ENCODE assay signal across 1 cellular context in genomic region chr5:115169392-115170127, GRCh38.
TF ChIP-seq lines count a peak whose summit lies in the region.

A gene with protein sequence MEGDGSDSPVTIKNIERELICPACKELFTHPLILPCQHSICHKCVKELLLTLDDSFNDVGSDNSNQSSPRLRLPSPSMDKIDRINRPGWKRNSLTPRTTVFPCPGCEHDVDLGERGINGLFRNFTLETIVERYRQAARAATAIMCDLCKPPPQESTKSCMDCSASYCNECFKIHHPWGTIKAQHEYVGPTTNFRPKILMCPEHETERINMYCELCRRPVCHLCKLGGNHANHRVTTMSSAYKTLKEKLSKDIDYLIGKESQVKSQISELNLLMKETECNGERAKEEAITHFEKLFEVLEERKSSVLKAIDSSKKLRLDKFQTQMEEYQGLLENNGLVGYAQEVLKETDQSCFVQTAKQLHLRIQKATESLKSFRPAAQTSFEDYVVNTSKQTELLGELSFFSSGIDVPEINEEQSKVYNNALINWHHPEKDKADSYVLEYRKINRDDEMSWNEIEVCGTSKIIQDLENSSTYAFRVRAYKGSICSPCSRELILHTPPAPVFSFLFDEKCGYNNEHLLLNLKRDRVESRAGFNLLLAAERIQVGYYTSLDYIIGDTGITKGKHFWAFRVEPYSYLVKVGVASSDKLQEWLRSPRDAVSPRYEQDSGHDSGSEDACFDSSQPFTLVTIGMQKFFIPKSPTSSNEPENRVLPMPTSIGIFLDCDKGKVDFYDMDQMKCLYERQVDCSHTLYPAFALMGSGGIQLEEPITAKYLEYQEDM (minus strand): TSS chr5:115169908. CDS start chr5:115169634, 274 bp downstream.

TF ChIP-seq in K562, 482 proteins besides CTCF, POLR2A, EP300 and RAD21 (continued from another document and continues in another):
- TF ChIP-seq, protein P1, sequence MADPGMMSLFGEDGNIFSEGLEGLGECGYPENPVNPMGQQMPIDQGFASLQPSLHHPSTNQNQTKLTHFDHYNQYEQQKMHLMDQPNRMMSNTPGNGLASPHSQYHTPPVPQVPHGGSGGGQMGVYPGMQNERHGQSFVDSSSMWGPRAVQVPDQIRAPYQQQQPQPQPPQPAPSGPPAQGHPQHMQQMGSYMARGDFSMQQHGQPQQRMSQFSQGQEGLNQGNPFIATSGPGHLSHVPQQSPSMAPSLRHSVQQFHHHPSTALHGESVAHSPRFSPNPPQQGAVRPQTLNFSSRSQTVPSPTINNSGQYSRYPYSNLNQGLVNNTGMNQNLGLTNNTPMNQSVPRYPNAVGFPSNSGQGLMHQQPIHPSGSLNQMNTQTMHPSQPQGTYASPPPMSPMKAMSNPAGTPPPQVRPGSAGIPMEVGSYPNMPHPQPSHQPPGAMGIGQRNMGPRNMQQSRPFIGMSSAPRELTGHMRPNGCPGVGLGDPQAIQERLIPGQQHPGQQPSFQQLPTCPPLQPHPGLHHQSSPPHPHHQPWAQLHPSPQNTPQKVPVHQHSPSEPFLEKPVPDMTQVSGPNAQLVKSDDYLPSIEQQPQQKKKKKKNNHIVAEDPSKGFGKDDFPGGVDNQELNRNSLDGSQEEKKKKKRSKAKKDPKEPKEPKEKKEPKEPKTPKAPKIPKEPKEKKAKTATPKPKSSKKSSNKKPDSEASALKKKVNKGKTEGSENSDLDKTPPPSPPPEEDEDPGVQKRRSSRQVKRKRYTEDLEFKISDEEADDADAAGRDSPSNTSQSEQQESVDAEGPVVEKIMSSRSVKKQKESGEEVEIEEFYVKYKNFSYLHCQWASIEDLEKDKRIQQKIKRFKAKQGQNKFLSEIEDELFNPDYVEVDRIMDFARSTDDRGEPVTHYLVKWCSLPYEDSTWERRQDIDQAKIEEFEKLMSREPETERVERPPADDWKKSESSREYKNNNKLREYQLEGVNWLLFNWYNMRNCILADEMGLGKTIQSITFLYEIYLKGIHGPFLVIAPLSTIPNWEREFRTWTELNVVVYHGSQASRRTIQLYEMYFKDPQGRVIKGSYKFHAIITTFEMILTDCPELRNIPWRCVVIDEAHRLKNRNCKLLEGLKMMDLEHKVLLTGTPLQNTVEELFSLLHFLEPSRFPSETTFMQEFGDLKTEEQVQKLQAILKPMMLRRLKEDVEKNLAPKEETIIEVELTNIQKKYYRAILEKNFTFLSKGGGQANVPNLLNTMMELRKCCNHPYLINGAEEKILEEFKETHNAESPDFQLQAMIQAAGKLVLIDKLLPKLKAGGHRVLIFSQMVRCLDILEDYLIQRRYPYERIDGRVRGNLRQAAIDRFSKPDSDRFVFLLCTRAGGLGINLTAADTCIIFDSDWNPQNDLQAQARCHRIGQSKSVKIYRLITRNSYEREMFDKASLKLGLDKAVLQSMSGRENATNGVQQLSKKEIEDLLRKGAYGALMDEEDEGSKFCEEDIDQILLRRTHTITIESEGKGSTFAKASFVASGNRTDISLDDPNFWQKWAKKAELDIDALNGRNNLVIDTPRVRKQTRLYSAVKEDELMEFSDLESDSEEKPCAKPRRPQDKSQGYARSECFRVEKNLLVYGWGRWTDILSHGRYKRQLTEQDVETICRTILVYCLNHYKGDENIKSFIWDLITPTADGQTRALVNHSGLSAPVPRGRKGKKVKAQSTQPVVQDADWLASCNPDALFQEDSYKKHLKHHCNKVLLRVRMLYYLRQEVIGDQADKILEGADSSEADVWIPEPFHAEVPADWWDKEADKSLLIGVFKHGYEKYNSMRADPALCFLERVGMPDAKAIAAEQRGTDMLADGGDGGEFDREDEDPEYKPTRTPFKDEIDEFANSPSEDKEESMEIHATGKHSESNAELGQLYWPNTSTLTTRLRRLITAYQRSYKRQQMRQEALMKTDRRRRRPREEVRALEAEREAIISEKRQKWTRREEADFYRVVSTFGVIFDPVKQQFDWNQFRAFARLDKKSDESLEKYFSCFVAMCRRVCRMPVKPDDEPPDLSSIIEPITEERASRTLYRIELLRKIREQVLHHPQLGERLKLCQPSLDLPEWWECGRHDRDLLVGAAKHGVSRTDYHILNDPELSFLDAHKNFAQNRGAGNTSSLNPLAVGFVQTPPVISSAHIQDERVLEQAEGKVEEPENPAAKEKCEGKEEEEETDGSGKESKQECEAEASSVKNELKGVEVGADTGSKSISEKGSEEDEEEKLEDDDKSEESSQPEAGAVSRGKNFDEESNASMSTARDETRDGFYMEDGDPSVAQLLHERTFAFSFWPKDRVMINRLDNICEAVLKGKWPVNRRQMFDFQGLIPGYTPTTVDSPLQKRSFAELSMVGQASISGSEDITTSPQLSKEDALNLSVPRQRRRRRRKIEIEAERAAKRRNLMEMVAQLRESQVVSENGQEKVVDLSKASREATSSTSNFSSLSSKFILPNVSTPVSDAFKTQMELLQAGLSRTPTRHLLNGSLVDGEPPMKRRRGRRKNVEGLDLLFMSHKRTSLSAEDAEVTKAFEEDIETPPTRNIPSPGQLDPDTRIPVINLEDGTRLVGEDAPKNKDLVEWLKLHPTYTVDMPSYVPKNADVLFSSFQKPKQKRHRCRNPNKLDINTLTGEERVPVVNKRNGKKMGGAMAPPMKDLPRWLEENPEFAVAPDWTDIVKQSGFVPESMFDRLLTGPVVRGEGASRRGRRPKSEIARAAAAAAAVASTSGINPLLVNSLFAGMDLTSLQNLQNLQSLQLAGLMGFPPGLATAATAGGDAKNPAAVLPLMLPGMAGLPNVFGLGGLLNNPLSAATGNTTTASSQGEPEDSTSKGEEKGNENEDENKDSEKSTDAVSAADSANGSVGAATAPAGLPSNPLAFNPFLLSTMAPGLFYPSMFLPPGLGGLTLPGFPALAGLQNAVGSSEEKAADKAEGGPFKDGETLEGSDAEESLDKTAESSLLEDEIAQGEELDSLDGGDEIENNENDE (IDR thresholded peaks at IDR 0.05; ENCODE audit: low read depth, low read length) = no peak
- TF ChIP-seq SETDB1 (IDR thresholded peaks at IDR 0.05; ENCODE audit: low read length) (no peak), NCOA6 (IDR thresholded peaks at IDR 0.05) (no peak), ZNF41 (CRISPR knock-in tag; conservative IDR thresholded peaks at IDR 0.05) (no peak), EWSR1 (IDR thresholded peaks at IDR 0.05; ENCODE audit: borderline replicate concordance, low read depth, partially characterized antibody) (no peak), ZNF384 (IDR thresholded peaks at IDR 0.05; ENCODE audit: low read depth, low read length) (no peak), STAT6 (CRISPR knock-in tag; IDR thresholded peaks at IDR 0.05) (no peak), MTA3 (IDR thresholded peaks at IDR 0.05; ENCODE audit: borderline replicate concordance) (peak; percentile 42; the same call in 1 of the 2 replicates), RAD51 (IDR thresholded peaks at IDR 0.05; ENCODE audit: borderline replicate concordance, low read depth) (no peak), BACH1 (tag; IDR thresholded peaks at IDR 0.05) (no peak), NFE2 (IDR thresholded peaks at IDR 0.05; ENCODE audit: low read depth) (no peak), ZNF134 (CRISPR knock-in tag; conservative IDR thresholded peaks at IDR 0.05) (no peak), ZNF133 (CRISPR knock-in tag; IDR thresholded peaks at IDR 0.05) (no peak), NUFIP1 (IDR thresholded peaks at IDR 0.05; ENCODE audit: partially characterized antibody) (no peak), ZNF79 (CRISPR knock-in tag; IDR thresholded peaks at IDR 0.05; ENCODE audit: low read depth) (no peak), BCOR (IDR thresholded peaks at IDR 0.05) (peak; percentile 32; the same call in 1 of the 2 replicates), ZBTB17 (CRISPR knock-in tag; IDR thresholded peaks at IDR 0.05) (no peak), KLF1 (tag; IDR thresholded peaks at IDR 0.05) (no peak), PPARD (CRISPR knock-in tag; IDR thresholded peaks at IDR 0.05) (no peak), MEF2D (tag; conservative IDR thresholded peaks at IDR 0.05; ENCODE audit: low read depth) (no peak), NBN (IDR thresholded peaks at IDR 0.05; ENCODE audit: low read depth) (no peak), ZNF644 (tag; IDR thresholded peaks at IDR 0.05; ENCODE audit: low read depth) (no peak), HNRNPL (IDR thresholded peaks at IDR 0.05; ENCODE audit: low read depth, low read length) (0 out of 2 replicates have a peak, but pooled peaks have one; percentile 52), HES1 (IDR thresholded peaks at IDR 0.05; ENCODE audit: low read depth) (no peak), XRCC5 (IDR thresholded peaks at IDR 0.05; ENCODE audit: low read depth, low read length) (no peak), ARHGAP35 (IDR thresholded peaks at IDR 0.05; ENCODE audit: partially characterized antibody) (no peak), MBD2 (IDR thresholded peaks at IDR 0.05; ENCODE audit: borderline replicate concordance, low read depth) (peak; percentile 65; the same call in 1 of the 2 replicates), NFRKB (IDR thresholded peaks at IDR 0.05; ENCODE audit: low read depth) (no peak)
- TF ChIP-seq, protein P2, sequence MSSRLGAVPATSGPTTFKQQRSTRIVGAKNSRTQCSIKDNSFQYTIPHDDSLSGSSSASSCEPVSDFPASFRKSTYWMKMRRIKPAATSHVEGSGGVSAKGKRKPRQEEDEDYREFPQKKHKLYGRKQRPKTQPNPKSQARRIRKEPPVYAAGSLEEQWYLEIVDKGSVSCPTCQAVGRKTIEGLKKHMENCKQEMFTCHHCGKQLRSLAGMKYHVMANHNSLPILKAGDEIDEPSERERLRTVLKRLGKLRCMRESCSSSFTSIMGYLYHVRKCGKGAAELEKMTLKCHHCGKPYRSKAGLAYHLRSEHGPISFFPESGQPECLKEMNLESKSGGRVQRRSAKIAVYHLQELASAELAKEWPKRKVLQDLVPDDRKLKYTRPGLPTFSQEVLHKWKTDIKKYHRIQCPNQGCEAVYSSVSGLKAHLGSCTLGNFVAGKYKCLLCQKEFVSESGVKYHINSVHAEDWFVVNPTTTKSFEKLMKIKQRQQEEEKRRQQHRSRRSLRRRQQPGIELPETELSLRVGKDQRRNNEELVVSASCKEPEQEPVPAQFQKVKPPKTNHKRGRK (tag; IDR thresholded peaks at IDR 0.05) = no peak
- TF ChIP-seq, protein P3, sequence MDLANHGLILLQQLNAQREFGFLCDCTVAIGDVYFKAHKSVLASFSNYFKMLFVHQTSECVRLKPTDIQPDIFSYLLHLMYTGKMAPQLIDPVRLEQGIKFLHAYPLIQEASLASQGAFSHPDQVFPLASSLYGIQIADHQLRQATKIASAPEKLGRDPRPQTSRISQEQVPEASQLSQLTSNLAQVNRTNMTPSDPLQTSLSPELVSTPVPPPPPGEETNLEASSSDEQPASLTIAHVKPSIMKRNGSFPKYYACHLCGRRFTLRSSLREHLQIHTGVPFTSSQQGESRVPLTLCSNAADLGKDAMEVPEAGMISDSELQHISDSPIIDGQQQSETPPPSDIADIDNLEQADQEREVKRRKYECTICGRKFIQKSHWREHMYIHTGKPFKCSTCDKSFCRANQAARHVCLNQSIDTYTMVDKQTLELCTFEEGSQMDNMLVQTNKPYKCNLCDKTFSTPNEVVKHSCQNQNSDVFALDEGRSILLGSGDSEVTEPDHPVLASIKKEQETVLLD (IDR thresholded peaks at IDR 0.05) = no peak
- TF ChIP-seq, protein P4, sequence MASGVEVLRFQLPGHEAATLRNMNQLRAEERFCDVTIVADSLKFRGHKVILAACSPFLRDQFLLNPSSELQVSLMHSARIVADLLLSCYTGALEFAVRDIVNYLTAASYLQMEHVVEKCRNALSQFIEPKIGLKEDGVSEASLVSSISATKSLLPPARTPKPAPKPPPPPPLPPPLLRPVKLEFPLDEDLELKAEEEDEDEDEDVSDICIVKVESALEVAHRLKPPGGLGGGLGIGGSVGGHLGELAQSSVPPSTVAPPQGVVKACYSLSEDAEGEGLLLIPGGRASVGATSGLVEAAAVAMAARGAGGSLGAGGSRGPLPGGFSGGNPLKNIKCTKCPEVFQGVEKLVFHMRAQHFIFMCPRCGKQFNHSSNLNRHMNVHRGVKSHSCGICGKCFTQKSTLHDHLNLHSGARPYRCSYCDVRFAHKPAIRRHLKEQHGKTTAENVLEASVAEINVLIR (CRISPR knock-in tag; IDR thresholded peaks at IDR 0.05) = no peak
- TF ChIP-seq, protein P5, sequence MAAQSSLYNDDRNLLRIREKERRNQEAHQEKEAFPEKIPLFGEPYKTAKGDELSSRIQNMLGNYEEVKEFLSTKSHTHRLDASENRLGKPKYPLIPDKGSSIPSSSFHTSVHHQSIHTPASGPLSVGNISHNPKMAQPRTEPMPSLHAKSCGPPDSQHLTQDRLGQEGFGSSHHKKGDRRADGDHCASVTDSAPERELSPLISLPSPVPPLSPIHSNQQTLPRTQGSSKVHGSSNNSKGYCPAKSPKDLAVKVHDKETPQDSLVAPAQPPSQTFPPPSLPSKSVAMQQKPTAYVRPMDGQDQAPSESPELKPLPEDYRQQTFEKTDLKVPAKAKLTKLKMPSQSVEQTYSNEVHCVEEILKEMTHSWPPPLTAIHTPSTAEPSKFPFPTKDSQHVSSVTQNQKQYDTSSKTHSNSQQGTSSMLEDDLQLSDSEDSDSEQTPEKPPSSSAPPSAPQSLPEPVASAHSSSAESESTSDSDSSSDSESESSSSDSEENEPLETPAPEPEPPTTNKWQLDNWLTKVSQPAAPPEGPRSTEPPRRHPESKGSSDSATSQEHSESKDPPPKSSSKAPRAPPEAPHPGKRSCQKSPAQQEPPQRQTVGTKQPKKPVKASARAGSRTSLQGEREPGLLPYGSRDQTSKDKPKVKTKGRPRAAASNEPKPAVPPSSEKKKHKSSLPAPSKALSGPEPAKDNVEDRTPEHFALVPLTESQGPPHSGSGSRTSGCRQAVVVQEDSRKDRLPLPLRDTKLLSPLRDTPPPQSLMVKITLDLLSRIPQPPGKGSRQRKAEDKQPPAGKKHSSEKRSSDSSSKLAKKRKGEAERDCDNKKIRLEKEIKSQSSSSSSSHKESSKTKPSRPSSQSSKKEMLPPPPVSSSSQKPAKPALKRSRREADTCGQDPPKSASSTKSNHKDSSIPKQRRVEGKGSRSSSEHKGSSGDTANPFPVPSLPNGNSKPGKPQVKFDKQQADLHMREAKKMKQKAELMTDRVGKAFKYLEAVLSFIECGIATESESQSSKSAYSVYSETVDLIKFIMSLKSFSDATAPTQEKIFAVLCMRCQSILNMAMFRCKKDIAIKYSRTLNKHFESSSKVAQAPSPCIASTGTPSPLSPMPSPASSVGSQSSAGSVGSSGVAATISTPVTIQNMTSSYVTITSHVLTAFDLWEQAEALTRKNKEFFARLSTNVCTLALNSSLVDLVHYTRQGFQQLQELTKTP (IDR thresholded peaks at IDR 0.05; ENCODE audit: low read depth in 1 of 2, partially characterized antibody in 2 of 2) = no peak
